Comparison of ENCODE assay signal across 7 cellular contexts in the genomic region with DNA sequence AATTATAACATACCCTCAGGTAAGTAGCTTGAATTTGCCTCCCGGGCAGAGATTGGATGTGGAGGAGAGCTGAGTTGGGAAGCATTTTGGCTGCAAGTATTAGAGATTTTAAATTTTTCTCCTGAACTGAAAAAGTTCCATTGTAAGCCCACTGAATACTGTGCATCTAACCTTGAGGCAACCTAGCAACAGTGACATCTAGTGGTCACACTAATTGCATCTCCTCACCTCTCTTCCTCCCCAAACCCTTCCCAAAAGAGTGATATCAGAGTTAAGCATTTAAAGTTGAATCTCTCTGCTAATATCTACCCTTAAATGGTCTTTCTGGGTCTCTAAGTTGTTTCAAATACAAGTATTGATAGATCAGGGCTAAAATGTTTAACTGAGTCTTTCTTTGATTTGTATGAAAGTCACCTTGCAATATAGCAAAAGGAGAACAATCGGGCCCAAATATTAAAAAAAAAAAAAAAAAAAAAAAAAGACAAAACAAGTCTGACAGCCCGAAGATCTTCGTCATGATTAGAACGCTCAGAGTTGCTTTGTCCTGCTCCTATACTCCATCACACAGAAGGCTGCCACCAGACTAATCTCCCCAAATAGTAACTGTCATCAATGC. TPM values are rescaled to one million over a fixed set of nuclear protein-coding genes. Genes with fewer than 3 reads are reported as not detected.
A peak's percentile ranks its signal among the peaks of the same experiment; 100 is the strongest.
DNase-seq lines count a peak whose midpoint lies in the region; ATAC-seq and TF ChIP-seq lines count a peak whose summit lies in the region.

No MANE protein-coding gene starts in this region.

- no peaks in the 10 kb centered on the region for H4K20me1 ChIP-seq in DOHH2 (ENCODE audit: control insufficient read depth, insufficient read depth, low read depth, low read length)

- no peaks in the 10 kb centered on the region for H3F3A ChIP-seq in DOHH2 (ENCODE audit: control insufficient read depth, insufficient read depth)

- H3K27ac ChIP-seq in DOHH2 (ENCODE audit: low read depth, low read length) (no peak overlapping the region), tibial nerve (no peak overlapping the region)

- H3K4me3 ChIP-seq in DOHH2 (ENCODE audit: low read length) (no peak overlapping the region), cardiac fibroblast (replicated peaks in 1 of 2; ENCODE audit: low read depth in 2 of 2, low read length in 2 of 2) (no peak overlapping the region), kidney epithelial cell (ENCODE audit: low read depth, low read length) (no peak overlapping the region), tibial nerve (no peak overlapping the region)

- no peak for TF ChIP-seq POLR2A in tibial nerve (IDR thresholded peaks at IDR 0.05)

- WGBS in tibial nerve, 2 donors, result 52 to 64% methylated on average over 5 of the region's 5 CpGs

- TF ChIP-seq CTCF in DOHH2 (IDR thresholded peaks at IDR 0.05; ENCODE audit: low read depth, low read length, poor library complexity, severe bottlenecking) (peak; percentile 80), cardiac fibroblast (IDR thresholded peaks at IDR 0.05; ENCODE audit: low read depth, low read length) (peak; percentile 68), kidney epithelial cell (IDR thresholded peaks at IDR 0.05; ENCODE audit: insufficient read depth, low read length, poor library complexity, severe bottlenecking) (peak; percentile 74), tibial nerve (IDR thresholded peaks at IDR 0.05) (peak in 4 of 5 experiments; percentile 45 to 74 (median 60))

- no peaks in the 10 kb centered on the region for H3K9me2 ChIP-seq in DOHH2 (replicated peaks; ENCODE audit: control insufficient read depth, low read length)

- no peak for TF ChIP-seq EP300 in tibial nerve (IDR thresholded peaks at IDR 0.05)

- no peak overlapping the region for H3K4me2 ChIP-seq in DOHH2 (ENCODE audit: low read length)

- DNase-seq in HT1080 (ENCODE audit: low read depth), result peak; percentile 49
- peak; percentile 51 to 83 for DNase-seq in NOMO-1 (lab: John Stamatoyannopoulos, UW; ENCODE audit: unreplicated experiment in 2 of 2)
- peak; percentile 69 for DNase-seq in cardiac fibroblast (ENCODE audit: low read depth in 2 of 2)
- peak; percentile 9 for DNase-seq in kidney epithelial cell (ENCODE audit: low read depth)
- peak in 1 of 2 donors; percentile 30 for DNase-seq in tibial nerve (ENCODE audit: low spot score in 2 of 2)

- H3K4me1 ChIP-seq in DOHH2 (ENCODE audit: control insufficient read depth, low read length) (no peaks in the 10 kb centered on the region), tibial nerve (no peaks in the 10 kb centered on the region)

- ATAC-seq in GM19467 (IDR thresholded peaks at IDR 0.05; ENCODE audit: unreplicated experiment), result peak; percentile 91

- H3K27me3 ChIP-seq in DOHH2 (ENCODE audit: control insufficient read depth, low read length) (no peaks in the 10 kb centered on the region), kidney epithelial cell (ENCODE audit: control insufficient read depth, insufficient read depth, low read length) (no peaks in the 10 kb centered on the region), tibial nerve (no peaks in the 10 kb centered on the region)

- no peaks in the 10 kb centered on the region for H3K9me3 ChIP-seq in DOHH2 (ENCODE audit: control insufficient read depth, insufficient read depth, low read length)
- peaks cover 0 to 5% (median 0%) of the 10 kb centered on the region in 4 donors for H3K9me3 ChIP-seq in tibial nerve

- no peaks in the 10 kb centered on the region for H3K79me2 ChIP-seq in DOHH2 (ENCODE audit: control insufficient read depth, low read length)

- H3K36me3 ChIP-seq in DOHH2 (ENCODE audit: control insufficient read depth, low read length), result no peaks in the 10 kb centered on the region
- H3K36me3 ChIP-seq in kidney epithelial cell (ENCODE audit: control insufficient read depth, insufficient read depth, low read length), result no peaks in the 10 kb centered on the region
- H3K36me3 ChIP-seq in tibial nerve, result no peaks in the 10 kb centered on the region

RNA-seq across cellular contexts. Expression of a gene that starts 40.4 kb away (rescaled TPM):
- total RNA-seq in HT1080 (2014; rRNA removed; shearing (Covaris generic)), result 0.23 and 1.3 TPM in 2 replicates
- 2.1 and 2.3 TPM in 2 replicates for polyA plus RNA-seq in HT1080 (2015; cell fraction: cytosol; rRNA removed)
- polyA plus RNA-seq in HT1080 (2015; cell fraction: nucleus; rRNA removed), result 1.8 and 4.2 TPM in 2 replicates
- total RNA-seq in kidney epithelial cell (not detected in 2 replicates), tibial nerve (under 1 TPM in 1 of 4 donors, not detected in 3; 0.42 TPM)

RNA-seq across cellular contexts. Expression of a gene that starts 52.4 kb away (rescaled TPM):
- 41.7 and 45.3 TPM in 2 replicates for total RNA-seq in HT1080 (2014; rRNA removed; shearing (Covaris generic))
- 40.3 and 44.9 TPM in 2 replicates for polyA plus RNA-seq in HT1080 (2015; cell fraction: cytosol; rRNA removed)
- polyA plus RNA-seq in HT1080 (2015; cell fraction: nucleus; rRNA removed), result 10.4 and 17.5 TPM in 2 replicates
- total RNA-seq in kidney epithelial cell (16.4 and 18.0 TPM in 2 replicates), tibial nerve (10 to 100 TPM in 3 of 4 donors, 1 to 10 TPM in 1; 9.6 to 16.7 (median 14.4) TPM)

RNA-seq across cellular contexts. Expression of a gene that starts 59.7 kb away (rescaled TPM):
- 0.45 and 0.80 TPM in 2 replicates for total RNA-seq in HT1080 (2014; rRNA removed; shearing (Covaris generic))
- polyA plus RNA-seq in HT1080 (2015; cell fraction: cytosol; rRNA removed), result 1.5 and 2.1 TPM in 2 replicates
- polyA plus RNA-seq in HT1080 (2015; cell fraction: nucleus; rRNA removed), result 4.2 and 6.5 TPM in 2 replicates
- not detected in 2 replicates for total RNA-seq in kidney epithelial cell
- not detected for total RNA-seq in tibial nerve
